8 cellular contexts compared by ENCODE assay signal in genomic region chr6:37209461-37210205, GRCh38.
DNase-seq lines count a peak whose midpoint lies in the region; ATAC-seq lines count a peak whose summit lies in the region.
"Had no signal": no experiment of that assay in that cellular context is flagged by ENCODE, and none has a peak within 500 bp of the region (broad histone marks: within the 10 kb centered on the region; RNA-seq: fewer than 3 reads in every experiment).

No MANE protein-coding gene starts in this region.

- DNase-seq in T-helper 1 cell (peak in 4 of 5 donors; percentile 21 to 85 (median 39)), NCI-H2029 treated with DMSO at 0.1 percent for 48 hours (lab: John Stamatoyannopoulos, UW) (no peak)
- peak; percentile 36 for DNase-seq in activated CD8-positive, alpha-beta memory T cell treated with anti-CD3 and anti-CD28 coated beads, Interleukin-2, amount 50 U/mL, for 1 hour (ENCODE audit: extremely low read depth)
- DNase-seq in central memory CD4-positive, alpha-beta T cell, result peak; percentile 77
- DNase-seq in stimulated activated naive CD4-positive, alpha-beta T cell (lab: John Stamatoyannopoulos, UW), result peak; percentile 26 to 67 (median 42)
- DNase-seq: NCI-H1048 had no signal

- ATAC-seq in GM21390 (IDR thresholded peaks at IDR 0.05; ENCODE audit: unreplicated experiment), result no peak
- ATAC-seq in GM21367 (IDR thresholded peaks at IDR 0.05; ENCODE audit: unreplicated experiment), result no peak
